19 cellular contexts compared by ENCODE assay signal in genomic region chr2:143903172-143903856, GRCh38.
DNase-seq lines count a peak whose midpoint lies in the region; ATAC-seq and TF ChIP-seq lines count a peak whose summit lies in the region.
"Had no signal": no experiment of that assay in that cellular context is flagged by ENCODE, and none has a peak within 500 bp of the region (broad histone marks: within the 10 kb centered on the region; RNA-seq: fewer than 3 reads in every experiment).

No MANE protein-coding gene starts in this region.

- H2AFZ ChIP-seq in smooth muscle cell (ENCODE audit: low read depth): no peak overlapping the region

- no peaks in the 10 kb centered on the region for H3K27me3 ChIP-seq in smooth muscle cell (ENCODE audit: low read depth)
- H3K27me3 ChIP-seq: esophagus muscularis mucosa, Peyer's patch, vagina had no signal

- no peaks in the 10 kb centered on the region for H3K36me3 ChIP-seq in smooth muscle cell (ENCODE audit: low read depth)
- H3K36me3 ChIP-seq: esophagus muscularis mucosa, Peyer's patch, vagina had no signal

- no peaks in the 10 kb centered on the region for H3K9me3 Mint-ChIP-seq in activated naive CD8-positive, alpha-beta T cell treated with anti-CD3 and anti-CD28 coated beads, Interleukin-2, amount 10 ng/mL, durations not matched to agents 7 days and 5 days
- no peaks in the 10 kb centered on the region for H3K9me3 Mint-ChIP-seq in activated naive CD8-positive, alpha-beta T cell treated with anti-CD3 and anti-CD28 coated beads for 36 hours
- H3K9me3 Mint-ChIP-seq: T-cell had no signal

- H3K27ac Mint-ChIP-seq in activated naive CD8-positive, alpha-beta T cell treated with anti-CD3 and anti-CD28 coated beads, Interleukin-2, amount 10 ng/mL, durations not matched to agents 7 days and 5 days: peak overlapping the region; percentile 18
- no peak overlapping the region for H3K27ac Mint-ChIP-seq in activated naive CD8-positive, alpha-beta T cell treated with anti-CD3 and anti-CD28 coated beads for 36 hours
- H3K27ac Mint-ChIP-seq: CD4-positive, alpha-beta memory T cell; T-cell; WTC11 had no signal

- peaks cover 19% of the 10 kb centered on the region for H3K4me1 ChIP-seq in smooth muscle cell (ENCODE audit: low read depth)
- H3K4me1 ChIP-seq: esophagus muscularis mucosa, Peyer's patch had no signal

- no peaks in the 10 kb centered on the region for H4K20me1 ChIP-seq in smooth muscle cell (ENCODE audit: low read depth)

- no peaks in the 10 kb centered on the region for H3K9me3 ChIP-seq in smooth muscle cell (replicated peaks; ENCODE audit: low read depth)
- H3K9me3 ChIP-seq: esophagus muscularis mucosa, Peyer's patch, vagina had no signal

- no peak for DNase-seq in activated naive CD8-positive, alpha-beta T cell treated with anti-CD3 and anti-CD28 coated beads, Interleukin-2, amount 10 ng/mL, durations not matched to agents 7 days and 5 days
- DNase-seq in activated naive CD8-positive, alpha-beta T cell treated with anti-CD3 and anti-CD28 coated beads for 36 hours: no peak
- DNase-seq in NOMO-1 (lab: John Stamatoyannopoulos, UW; ENCODE audit: unreplicated experiment in 2 of 2): peak; percentile 67 to 79
- peak; percentile 30 for DNase-seq in fibroblast of peridontal ligament (ENCODE audit: extremely low read depth)
- no peak for DNase-seq in smooth muscle cell (lab: John Stamatoyannopoulos, UW; ENCODE audit: unreplicated experiment)
- DNase-seq in SW 1271 (lab: John Stamatoyannopoulos, UW): no peak
- DNase-seq: CD4-positive, alpha-beta memory T cell; dermis blood vessel endothelial cell; left cardiac atrium; NCI-H1105 treated with DMSO at 0.1 percent for 48 hours; NCI-H2227 treated with DMSO at 0.1 percent for 48 hours; Peyer's patch; stimulated activated CD4-positive, alpha-beta T cell treated with anti-CD3 and anti-CD28 coated beads, Interleukin-12 subunit alpha, Interleukin-12 subunit beta, amount 100 ng/mL, for 4 hours; T-cell had no signal

- H3K4me1 Mint-ChIP-seq in activated naive CD8-positive, alpha-beta T cell treated with anti-CD3 and anti-CD28 coated beads, Interleukin-2, amount 10 ng/mL, durations not matched to agents 7 days and 5 days: peaks cover 6% of the 10 kb centered on the region
- peaks cover 16% of the 10 kb centered on the region for H3K4me1 Mint-ChIP-seq in activated naive CD8-positive, alpha-beta T cell treated with anti-CD3 and anti-CD28 coated beads for 36 hours

- no peaks in the 10 kb centered on the region for H3K79me2 ChIP-seq in smooth muscle cell (ENCODE audit: low read depth)

- no peak for TF ChIP-seq CTCF in smooth muscle cell (IDR thresholded peaks at IDR 0.05; ENCODE audit: borderline replicate concordance, insufficient read depth, poor library complexity, severe bottlenecking)

- peaks cover 7% of the 10 kb centered on the region for H3K27me3 Mint-ChIP-seq in activated naive CD8-positive, alpha-beta T cell treated with anti-CD3 and anti-CD28 coated beads, Interleukin-2, amount 10 ng/mL, durations not matched to agents 7 days and 5 days
- H3K27me3 Mint-ChIP-seq in activated naive CD8-positive, alpha-beta T cell treated with anti-CD3 and anti-CD28 coated beads for 36 hours: peaks cover 3% of the 10 kb centered on the region
- H3K27me3 Mint-ChIP-seq: T-cell had no signal

- no peak overlapping the region for H3K4me2 ChIP-seq in smooth muscle cell

- WGBS in smooth muscle cell (ENCODE audit: low lambda C conversion rate): 96% methylated on average over 5 of the region's 5 CpGs

- no peaks in the 10 kb centered on the region for H3F3A ChIP-seq in smooth muscle cell (ENCODE audit: low read depth)

- no peaks in the 10 kb centered on the region for H3K36me3 Mint-ChIP-seq in activated naive CD8-positive, alpha-beta T cell treated with anti-CD3 and anti-CD28 coated beads, Interleukin-2, amount 10 ng/mL, durations not matched to agents 7 days and 5 days
- H3K36me3 Mint-ChIP-seq in activated naive CD8-positive, alpha-beta T cell treated with anti-CD3 and anti-CD28 coated beads for 36 hours: no peaks in the 10 kb centered on the region
- H3K36me3 Mint-ChIP-seq: CD4-positive, alpha-beta memory T cell; T-cell; WTC11 had no signal

- POLR2A ChIA-PET in activated naive CD8-positive, alpha-beta T cell treated with anti-CD3 and anti-CD28 coated beads, Interleukin-2, amount 10 ng/mL, durations not matched to agents 7 days and 5 days (lab: Charles Lee): no interaction called here

- H3K4me3 ChIP-seq in smooth muscle cell: no peak overlapping the region
- H3K4me3 ChIP-seq: esophagus muscularis mucosa, Peyer's patch, vagina had no signal

- ATAC-seq in activated naive CD8-positive, alpha-beta T cell treated with anti-CD3 and anti-CD28 coated beads, Interleukin-2, amount 10 ng/mL, durations not matched to agents 7 days and 5 days (ENCODE audit: low read depth): no peak
- ATAC-seq in HG03521 (IDR thresholded peaks at IDR 0.05; ENCODE audit: unreplicated experiment) (no peak), GM19351 (IDR thresholded peaks at IDR 0.05; ENCODE audit: unreplicated experiment) (no peak)
- ATAC-seq: left cardiac atrium, T-cell, WTC11 had no signal

- peak overlapping the region; percentile 39 for H3K27ac ChIP-seq in smooth muscle cell (ENCODE audit: low read depth)
- H3K27ac ChIP-seq: esophagus muscularis mucosa, Peyer's patch, vagina had no signal

- H3K4me3 Mint-ChIP-seq in activated naive CD8-positive, alpha-beta T cell treated with anti-CD3 and anti-CD28 coated beads, Interleukin-2, amount 10 ng/mL, durations not matched to agents 7 days and 5 days: no peak overlapping the region
- no peak overlapping the region for H3K4me3 Mint-ChIP-seq in activated naive CD8-positive, alpha-beta T cell treated with anti-CD3 and anti-CD28 coated beads for 36 hours
- H3K4me3 Mint-ChIP-seq: CD4-positive, alpha-beta memory T cell; T-cell; WTC11 had no signal

- H3K9ac ChIP-seq in smooth muscle cell (ENCODE audit: low read depth): no peak overlapping the region

Comparison
In these comparisons a context has a peak if more than half of its experiments do, and no peak if none do; other contexts are left out.
1. DNase-seq: peak in NOMO-1 (2 of 2) and fibroblast of peridontal ligament (single experiment); none in activated naive CD8-positive, alpha-beta T cell treated with anti-CD3 and anti-CD28 coated beads, Interleukin-2, amount 10 ng/mL, durations not matched to agents 7 days and 5 days (single experiment), activated naive CD8-positive, alpha-beta T cell treated with anti-CD3 and anti-CD28 coated beads for 36 hours (single experiment), smooth muscle cell (single experiment) and SW 1271 (0 of 2).